Comparison of ENCODE assay signal across 12 cellular contexts in the genomic region with DNA sequence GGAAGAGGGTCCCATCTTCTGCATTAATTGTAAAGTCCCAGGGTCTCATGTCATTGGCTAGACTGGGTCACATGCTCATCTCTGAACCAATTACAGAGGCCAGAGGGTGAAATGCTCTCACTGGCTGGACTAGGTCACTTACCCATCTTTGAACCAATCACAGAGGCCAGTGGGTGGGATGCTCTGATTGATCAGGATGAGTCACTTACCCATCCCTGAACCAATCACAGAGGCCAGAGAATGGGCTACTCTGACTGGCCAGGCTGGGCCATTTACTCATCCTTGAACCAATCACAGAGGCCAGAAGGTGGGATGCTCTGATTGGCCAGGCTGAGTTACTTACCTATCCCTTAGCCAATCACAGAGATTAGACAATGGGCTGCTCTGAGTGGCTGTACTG. TPM values are rescaled to one million over a fixed set of nuclear protein-coding genes. Genes with fewer than 3 reads are reported as not detected.
A peak's percentile ranks its signal among the peaks of the same experiment; 100 is the strongest.
DNase-seq lines count a peak whose midpoint lies in the region; ATAC-seq and TF ChIP-seq lines count a peak whose summit lies in the region.
"Had no signal": no experiment of that assay in that cellular context is flagged by ENCODE, and none has a peak within 500 bp of the region (broad histone marks: within the 10 kb centered on the region; RNA-seq: fewer than 3 reads in every experiment).

No MANE protein-coding gene starts in this region.

- H3K27me3 ChIP-seq in Caco-2 (replicated peaks; ENCODE audit: control insufficient read depth, insufficient read depth, low read length): no peaks in the 10 kb centered on the region
- H3K27me3 ChIP-seq: adrenal gland, SJSA1 had no signal

- peaks cover 17% of the 10 kb centered on the region for H3K36me3 ChIP-seq in Caco-2 (ENCODE audit: control insufficient read depth, insufficient read depth, low read length)
- H3K36me3 ChIP-seq: adrenal gland, SJSA1 had no signal

- CTCF ChIA-PET in Caco-2 (lab: Charles Lee): no interaction called here

- no peak for TF ChIP-seq POLR2A in lower leg skin (IDR thresholded peaks at IDR 0.05)

- no peaks in the 10 kb centered on the region for H3K9me3 ChIP-seq in Caco-2
- H3K9me3 ChIP-seq: adrenal gland had no signal

- intact Hi-C loops in Caco-2 (cut with micrococcal nuclease; ENCODE audit: unreplicated experiment) (no loop called here), lower leg skin (cut with DNase I; ENCODE audit: low total_unique reads) (no loop called here)

- H3K36me3 Mint-ChIP-seq in Caco-2 (ENCODE audit: insufficient read depth, unreplicated experiment): peaks cover 80% of the 10 kb centered on the region
- peaks cover 3 to 4% of the 10 kb centered on the region in 2 donors for H3K36me3 Mint-ChIP-seq in activated T-cell treated with anti-CD3 and anti-CD28 coated beads, Interleukin-2, amount 50 U/mL, for 72 hours (ENCODE audit: insufficient read depth in 2 of 2)

- peaks cover 22% of the 10 kb centered on the region for H3K4me1 ChIP-seq in Caco-2
- H3K4me1 ChIP-seq: adrenal gland had no signal

- ATAC-seq in activated T-cell treated with anti-CD3 and anti-CD28 coated beads, Interleukin-2, amount 50 U/mL, for 72 hours (replicated peaks in 1 of 2): peak; percentile 60 to 70
- no peak for ATAC-seq in GM18873 (IDR thresholded peaks at IDR 0.05; ENCODE audit: low FRiP score, unreplicated experiment)
- ATAC-seq: sciatic nerve had no signal

- DNase-seq in Caco-2: peak; percentile 36 to 62
- peak; percentile 52 for DNase-seq in HT1080 (ENCODE audit: low read depth)
- DNase-seq in activated T-cell treated with anti-CD3 and anti-CD28 coated beads, Interleukin-2, amount 50 U/mL, for 72 hours: no peak
- DNase-seq in islet precursor cell: peak; percentile 69
- no peak for DNase-seq in NCI-H1105 treated with DMSO at 0.1 percent for 48 hours (lab: John Stamatoyannopoulos, UW)
- no peak for DNase-seq in kidney glomerular epithelial cell (lab: John Stamatoyannopoulos, UW)
- no peak for DNase-seq in lower leg skin (ENCODE audit: low spot score in 2 of 2)
- DNase-seq: Kasumi-1 had no signal

- POLR2A ChIA-PET in Caco-2 (lab: Charles Lee): no interaction called here

- H3K27me3 Mint-ChIP-seq in Caco-2 (ENCODE audit: insufficient read depth, unreplicated experiment): no peaks in the 10 kb centered on the region
- H3K27me3 Mint-ChIP-seq in activated T-cell treated with anti-CD3 and anti-CD28 coated beads, Interleukin-2, amount 50 U/mL, for 72 hours (ENCODE audit: low read depth): no peaks in the 10 kb centered on the region

- no peaks in the 10 kb centered on the region for H3K4me1 Mint-ChIP-seq in Caco-2 (ENCODE audit: low read depth, unreplicated experiment)
- no peaks in the 10 kb centered on the region for H3K4me1 Mint-ChIP-seq in activated T-cell treated with anti-CD3 and anti-CD28 coated beads, Interleukin-2, amount 50 U/mL, for 72 hours (ENCODE audit: low read depth)

- H3K4me3 Mint-ChIP-seq in Caco-2 (ENCODE audit: unreplicated experiment): no peak overlapping the region
- no peak overlapping the region for H3K4me3 Mint-ChIP-seq in activated T-cell treated with anti-CD3 and anti-CD28 coated beads, Interleukin-2, amount 50 U/mL, for 72 hours

- BruUV-seq in Caco-2 (replicated peaks; lab: Mats Ljungman, UMichigan): no TSS peak

- TF ChIP-seq CTCF in Caco-2 (IDR thresholded peaks at IDR 0.05; ENCODE audit: insufficient read depth in 1 of 2, low read depth in 1 of 2, low read length in 1 of 2, severe bottlenecking in 1 of 2, unreplicated experiment in 1 of 2): no peak
- no peak for TF ChIP-seq CTCF in lower leg skin (IDR thresholded peaks at IDR 0.05)

- no peaks in the 10 kb centered on the region for H3K9me3 Mint-ChIP-seq in Caco-2 (ENCODE audit: unreplicated experiment)
- peaks cover 1 to 2% of the 10 kb centered on the region in 2 donors for H3K9me3 Mint-ChIP-seq in activated T-cell treated with anti-CD3 and anti-CD28 coated beads, Interleukin-2, amount 50 U/mL, for 72 hours

- peak overlapping the region; percentile 29 for H3K27ac Mint-ChIP-seq in Caco-2 (ENCODE audit: unreplicated experiment)
- H3K27ac Mint-ChIP-seq in activated T-cell treated with anti-CD3 and anti-CD28 coated beads, Interleukin-2, amount 50 U/mL, for 72 hours: no peak overlapping the region

- no peak overlapping the region for H3K4me3 ChIP-seq in Caco-2 (ENCODE audit: low read depth, low read length)
- no peak overlapping the region for H3K4me3 ChIP-seq in lower leg skin (ENCODE audit: low read depth, poor library complexity, severe bottlenecking)
- H3K4me3 ChIP-seq: adrenal gland, SJSA1 had no signal

RNA-seq across cellular contexts. Expression of a gene that starts 5.3 kb away (rescaled TPM):
- total RNA-seq in Caco-2 (2022): 27.8 and 36.4 TPM in 2 replicates
- 0.02 and 0.13 TPM in 2 replicates for total RNA-seq in HT1080 (2014; rRNA removed; shearing (Covaris generic))
- polyA plus RNA-seq in HT1080 (2015; cell fraction: cytosol; rRNA removed): 0.16 TPM in 1 of 2 replicates, not detected in the other
- 0.07 TPM in 1 of 2 replicates, not detected in the other for polyA plus RNA-seq in HT1080 (2015; cell fraction: nucleus; rRNA removed)
- not detected for total RNA-seq in activated T-cell treated with anti-CD3 and anti-CD28 coated beads, Interleukin-2, amount 50 U/mL, for 72 hours
- 1 to 10 TPM in 2 of 4 donors, under 1 TPM in 2; 0.08 to 2.8 (median 0.92) TPM for total RNA-seq in lower leg skin

RNA-seq across cellular contexts. Expression of a gene that starts 41.0 kb away (rescaled TPM):
- total RNA-seq in Caco-2 (2022) (510 and 522 TPM in 2 replicates), lower leg skin (100 to 1,000 TPM; 167 to 237 (median 205) TPM)
- total RNA-seq in HT1080 (2014; rRNA removed; shearing (Covaris generic)): 276 and 447 TPM in 2 replicates
- polyA plus RNA-seq in HT1080 (2015; cell fraction: cytosol; rRNA removed): 297 and 325 TPM in 2 replicates
- polyA plus RNA-seq in HT1080 (2015; cell fraction: nucleus; rRNA removed): 595 and 598 TPM in 2 replicates
- 100 to 1,000 TPM; 515 to 611 TPM for total RNA-seq in activated T-cell treated with anti-CD3 and anti-CD28 coated beads, Interleukin-2, amount 50 U/mL, for 72 hours

RNA-seq across cellular contexts. Expression of a gene that starts 47.5 kb away (rescaled TPM):
- total RNA-seq in Caco-2 (2022) (14.7 and 16.1 TPM in 2 replicates), lower leg skin (10 to 100 TPM; 25.1 to 92.3 (median 41.9) TPM)
- not detected in 2 replicates for total RNA-seq in HT1080 (2014; rRNA removed; shearing (Covaris generic))
- not detected in 2 replicates for polyA plus RNA-seq in HT1080 (2015; cell fraction: cytosol; rRNA removed)
- polyA plus RNA-seq in HT1080 (2015; cell fraction: nucleus; rRNA removed): not detected in 2 replicates
- total RNA-seq in activated T-cell treated with anti-CD3 and anti-CD28 coated beads, Interleukin-2, amount 50 U/mL, for 72 hours: 1 to 10 TPM in 1 of 2 donors, under 1 TPM in 1; 0.72 to 2.0 TPM
- total RNA-seq: SJSA1 had no signal

Comparison
In these comparisons a context has a peak if more than half of its experiments do, and no peak if none do; other contexts are left out.
1. DNase-seq: peak in Caco-2 (2 of 2), HT1080 (single experiment) and islet precursor cell (single experiment); none in activated T-cell treated with anti-CD3 and anti-CD28 coated beads, Interleukin-2, amount 50 U/mL, for 72 hours (0 of 2), NCI-H1105 treated with DMSO at 0.1 percent for 48 hours (single experiment), kidney glomerular epithelial cell (single experiment) and lower leg skin (0 of 2).